9 cellular contexts compared by ENCODE assay signal in genomic region chr4:140523370-140523856, GRCh38. TPM values are rescaled to one million over a fixed set of nuclear protein-coding genes. Genes with fewer than 3 reads are reported as not detected.
DNase-seq lines count a peak whose midpoint lies in the region; ATAC-seq, FAIRE-seq and TF ChIP-seq lines count a peak whose summit lies in the region.
"Had no signal": no experiment of that assay in that cellular context is flagged by ENCODE, and none has a peak within 500 bp of the region (broad histone marks: within the 10 kb centered on the region; RNA-seq: fewer than 3 reads in every experiment).

No MANE protein-coding gene starts in this region.

- no peaks in the 10 kb centered on the region for H3K23me2 ChIP-seq in H1 (ENCODE audit: low read depth, low read length)

- H3K36me3 ChIP-seq in BE2C, result peaks cover 7% of the 10 kb centered on the region
- peaks cover 18% of the 10 kb centered on the region for H3K36me3 ChIP-seq in HUES64 (ENCODE audit: insufficient read depth, low read length)
- H3K36me3 ChIP-seq in H1 (ENCODE audit: control insufficient read depth in 2 of 4, insufficient read depth in 4 of 4, low read length in 3 of 4), result peaks cover 0 to 14% (median 5%) of the 10 kb centered on the region in 4 experiments; a peak in 3 of 8 replicates
- peaks cover 0 to 30% of the 10 kb centered on the region in 2 donors for H3K36me3 ChIP-seq in psoas muscle (ENCODE audit: insufficient read depth in 1 of 2, low read depth in 1 of 2)

- no peak overlapping the region for H4K8ac ChIP-seq in H1 (ENCODE audit: extremely low read depth, insufficient read depth, low read length)

- H3K4me3 ChIP-seq in BE2C (ENCODE audit: low read depth, low read length), result peak overlapping the region; percentile 53
- H3K4me3 ChIP-seq in HUES64 (ENCODE audit: low read length), result peak overlapping the region; percentile 33
- peak overlapping the region in 1 of 4 experiments; percentile 43; a peak in 2 of 8 replicates for H3K4me3 ChIP-seq in H1 (ENCODE audit: extremely low read depth in 1 of 4, insufficient read depth in 2 of 4, low read depth in 3 of 4, low read length in 4 of 4)
- peak overlapping the region; percentile 100 for H3K4me3 ChIP-seq in psoas muscle

- H4K20me1 ChIP-seq in H1 (replicated peaks in 1 of 2; ENCODE audit: control insufficient read depth in 1 of 2, insufficient read depth in 2 of 2, low read length in 2 of 2), result no peaks in the 10 kb centered on the region

- ATAC-seq in GM19463 (IDR thresholded peaks at IDR 0.05; ENCODE audit: unreplicated experiment), result peak; percentile 3
- ATAC-seq in psoas muscle, result peak in 1 of 4 donors; percentile 3
- ATAC-seq in HG02610 (IDR thresholded peaks at IDR 0.05; ENCODE audit: unreplicated experiment), result no peak

- CTCF ChIA-PET in H1 (lab: Charles Lee; ENCODE audit: partially characterized antibody), result interaction anchor here (0.7 to 1.2 kb wide), 12 partner anchors 13 to 326 kb away, joined by 3 to 5 read pairs (median 3); partner anchors contain the start of genes MGAT4D and SCOC

- DNase-seq in BE2C (no peak), H1 (ENCODE audit: low read depth in 1 of 2, low spot score in 2 of 2) (no peak), psoas muscle (no peak), NCI-H2029 (lab: John Stamatoyannopoulos, UW) (no peak), AG08395 (ENCODE audit: low spot score) (no peak)

- TF ChIP-seq CTCF in BE2C (IDR thresholded peaks at IDR 0.05; ENCODE audit: low read depth, low read length) (no peak), H1 (IDR thresholded peaks at IDR 0.05; ENCODE audit: control extremely low read depth in 1 of 3, insufficient read depth in 1 of 3, low read depth in 1 of 3, low read length in 3 of 3) (no peak), psoas muscle (IDR thresholded peaks at IDR 0.05) (no peak)

- no peak overlapping the region for H3K14ac ChIP-seq in H1 (ENCODE audit: insufficient read length)

- intact Hi-C loops in psoas muscle (cut with DNase I), result loop anchor here (5.0 to 10.0 kb wide), 3 partner anchors 149 to 329 kb away; partner anchors contain the start of gene SCOC (in 2 of the 2)

- H3K9me3 ChIP-seq in BE2C (no peaks in the 10 kb centered on the region), HUES64 (ENCODE audit: insufficient read depth, low read depth, low read length) (no peaks in the 10 kb centered on the region), H1 (ENCODE audit: insufficient read depth in 2 of 2, low read depth in 1 of 2, low read length in 1 of 2) (no peaks in the 10 kb centered on the region), psoas muscle (no peaks in the 10 kb centered on the region)

- H3K79me2 ChIP-seq in H1 (ENCODE audit: control insufficient read depth in 1 of 2, insufficient read depth in 2 of 2, low read length in 2 of 2), result peaks cover 0 to 14% of the 10 kb centered on the region in 2 experiments; a peak in 2 of 4 replicates

- H4K91ac ChIP-seq in H1 (replicated peaks; ENCODE audit: insufficient read length, low read length), result no peak overlapping the region

- peak overlapping the region; percentile 98 for H2AFZ ChIP-seq in H1 (ENCODE audit: low read length)

- 59% methylated on average over 6 of the region's 8 CpGs for WGBS in HUES64
- 34% methylated on average over 8 of the region's 8 CpGs; no CpG with 5 or more reads in 1 of the 2 experiments for WGBS in H1 (ENCODE audit: extremely low coverage in 1 of 2, insufficient coverage in 1 of 2, insufficient read length in 1 of 2, insufficient replicate concordance in 2 of 2, low coverage in 1 of 2, low lambda C conversion rate in 2 of 2, missing lambda C conversion rate in 1 of 2), 2 experiments
- WGBS in psoas muscle, 3 donors, result 10 to 15% (median 12%) methylated on average over 8 of the region's 8 CpGs

- TF ChIP-seq RAD21 in H1 (IDR thresholded peaks at IDR 0.05 in 1 of 2, conservative IDR thresholded peaks at IDR 0.05 in 1 of 2; ENCODE audit: low read depth in 2 of 2, low read length in 2 of 2), result no peak

- H2BK20ac ChIP-seq in H1 (ENCODE audit: low read length), result no peak overlapping the region

- H3K18ac ChIP-seq in H1 (ENCODE audit: extremely low read depth, low read length), result no peak overlapping the region

- H3K27ac ChIP-seq in HUES64 (ENCODE audit: low read depth, low read length) (no peak overlapping the region), H1 (ENCODE audit: low read depth, low read length) (no peak overlapping the region), psoas muscle (peak overlapping the region; percentile 92)

- H2BK5ac ChIP-seq in H1 (ENCODE audit: low read depth, low read length), result no peak overlapping the region

- H2BK120ac ChIP-seq in H1 (replicated peaks; ENCODE audit: low read depth, low read length), result no peak overlapping the region

- H2BK12ac ChIP-seq in H1 (ENCODE audit: low read depth, low read length), result no peak overlapping the region

- no peak for TF ChIP-seq EP300 in H1 (IDR thresholded peaks at IDR 0.05; ENCODE audit: borderline replicate concordance in 1 of 2, low read depth in 2 of 2, low read length in 2 of 2)

- no peak overlapping the region for H3K4ac ChIP-seq in H1 (replicated peaks; ENCODE audit: insufficient read length, low read depth, low read length)

- H3K56ac ChIP-seq in H1 (replicated peaks; ENCODE audit: insufficient read length, low read depth, low read length), result no peak overlapping the region

- no peak overlapping the region for H2AK5ac ChIP-seq in H1 (ENCODE audit: low read depth, low read length)

- H3K23ac ChIP-seq in H1 (ENCODE audit: insufficient read length), result no peak overlapping the region

- FAIRE-seq in H1 (lab: Jason Lieb, UNC), result no peak

- H3K9ac ChIP-seq in HUES64 (ENCODE audit: low read depth, low read length), result no peak overlapping the region
- no peak overlapping the region for H3K9ac ChIP-seq in H1 (replicated peaks in 1 of 4; ENCODE audit: extremely low read depth in 1 of 4, low read depth in 3 of 4, low read length in 3 of 4)

- no peak overlapping the region for H4K5ac ChIP-seq in H1 (ENCODE audit: insufficient read length, low read depth, low read length)

- no peaks in the 10 kb centered on the region; the same call in 1 of the 2 replicates for H3K79me1 ChIP-seq in H1 (ENCODE audit: low read depth, low read length)

- TF ChIP-seq POLR2A in H1 (IDR thresholded peaks at IDR 0.05; ENCODE audit: control extremely low read depth in 1 of 2, low read depth in 2 of 2, low read length in 2 of 2), result no peak

- H3K4me2 ChIP-seq in H1 (ENCODE audit: insufficient read depth in 1 of 2, low read depth in 2 of 2, low read length in 2 of 2), result peak overlapping the region; percentile 61 to 84

- POLR2A ChIA-PET in H1 (lab: Charles Lee; ENCODE audit: partially characterized antibody), result interaction anchor here (0.6 to 1.6 kb wide), 9 partner anchors 11 to 450 kb away, joined by 3 to 7 read pairs (median 3); partner anchors contain the start of gene SCOC

- H3K4me1 ChIP-seq in BE2C (no peaks in the 10 kb centered on the region), HUES64 (ENCODE audit: insufficient read depth, low read length) (peaks cover 7% of the 10 kb centered on the region; the same call in 1 of the 2 replicates), H1 (replicated peaks in 1 of 4; ENCODE audit: control insufficient read depth in 3 of 4, insufficient read depth in 4 of 4, low read length in 3 of 4) (no peaks in the 10 kb centered on the region; a peak in 1 of 7 replicates), psoas muscle (peaks cover 9% of the 10 kb centered on the region)

- no peak overlapping the region for H2BK15ac ChIP-seq in H1 (ENCODE audit: low read length)

- H3K27me3 ChIP-seq in BE2C (no peaks in the 10 kb centered on the region), HUES64 (ENCODE audit: insufficient read depth, low read length) (peaks cover 18% of the 10 kb centered on the region), H1 (replicated peaks in 1 of 4; ENCODE audit: control insufficient read depth in 3 of 4, extremely low read depth in 1 of 4, insufficient read depth in 3 of 4, low read length in 3 of 4) (peaks cover 0 to 2% (median 0%) of the 10 kb centered on the region in 4 experiments; a peak in 3 of 7 replicates), psoas muscle (ENCODE audit: insufficient read depth in 3 of 3, low read length in 2 of 3) (no peaks in the 10 kb centered on the region)

RNA-seq across cellular contexts. Expression of gene ELMOD2, which starts 0.6 kb away (rescaled TPM):
- polyA plus RNA-seq in BE2C (2012; ENCODE audit: insufficient read depth, insufficient read length, low read depth), result 9.3 TPM
- 20.1 TPM for polyA plus RNA-seq in HUES64 (2013, experiment 1 of 2)
- polyA plus RNA-seq in HUES64 (2013, experiment 2 of 2), result 23.4 TPM
- total RNA-seq in H1 (2021; fragmentation: NEBNext Ultra II Directional; extraction: Animal tissue kit (Norgen Biotek cat#: 25700)), result 26.2 and 27.9 TPM in 2 replicates
- polyA plus RNA-seq in H1 (2011; rRNA removed) (3.4 and 6.6 TPM in 2 replicates), psoas muscle (1 to 10 TPM; 3.1 to 7.6 (median 4.5) TPM)
- polyA plus RNA-seq in H1 (2011; cell fraction: cytosol; rRNA removed), result 7.1 TPM
- polyA plus RNA-seq in H1 (2011; cell fraction: nucleus; rRNA removed), result 3.3 TPM
- 7.0 to 14.4 TPM (median 7.9 TPM) in 4 replicates for polyA plus RNA-seq in H1 (2012, experiment 1 of 2)
- 0.79 TPM for polyA plus RNA-seq in H1 (2012, experiment 2 of 2)
- polyA plus RNA-seq in H1 (2013, experiment 1 of 2), result 25.3 TPM
- polyA plus RNA-seq in H1 (2013, experiment 2 of 2), result 27.0 TPM
- polyA minus RNA-seq in H1 (2011; rRNA and poly(A)+ RNA removed), result 7.6 and 11.8 TPM in 2 replicates
- 16.8 TPM for polyA minus RNA-seq in H1 (2011; cell fraction: cytosol; rRNA and poly(A)+ RNA removed)
- polyA minus RNA-seq in H1 (2011; cell fraction: nucleus; rRNA and poly(A)+ RNA removed), result 27.3 TPM
- total RNA-seq in psoas muscle, result 10 to 100 TPM in 1 of 4 donors, 1 to 10 TPM in 3; 6.9 to 10.0 (median 8.7) TPM

RNA-seq across cellular contexts. Expression of gene MGAT4D, which starts 25.3 kb away (rescaled TPM):
- polyA plus RNA-seq in BE2C (2012; ENCODE audit: insufficient read depth, insufficient read length, low read depth), result not detected
- not detected for polyA plus RNA-seq in HUES64 (2013, experiment 1 of 2)
- not detected for polyA plus RNA-seq in HUES64 (2013, experiment 2 of 2)
- not detected in 2 replicates for total RNA-seq in H1 (2021; fragmentation: NEBNext Ultra II Directional; extraction: Animal tissue kit (Norgen Biotek cat#: 25700))
- not detected in 2 replicates for polyA plus RNA-seq in H1 (2011; rRNA removed)
- polyA plus RNA-seq in H1 (2011; cell fraction: cytosol; rRNA removed), result not detected
- polyA plus RNA-seq in H1 (2011; cell fraction: nucleus; rRNA removed), result not detected
- polyA plus RNA-seq in H1 (2012, experiment 1 of 2), result not detected in 4 replicates
- polyA plus RNA-seq in H1 (2012, experiment 2 of 2), result not detected
- not detected for polyA plus RNA-seq in H1 (2013, experiment 1 of 2)
- polyA plus RNA-seq in H1 (2013, experiment 2 of 2), result not detected
- polyA minus RNA-seq in H1 (2011; rRNA and poly(A)+ RNA removed), result not detected in 2 replicates
- polyA minus RNA-seq in H1 (2011; cell fraction: cytosol; rRNA and poly(A)+ RNA removed), result not detected
- not detected for polyA minus RNA-seq in H1 (2011; cell fraction: nucleus; rRNA and poly(A)+ RNA removed)
- not detected for total RNA-seq in psoas muscle
- polyA plus RNA-seq in psoas muscle, result not detected
- total RNA-seq: renal cortical epithelial cell had no signal

RNA-seq across cellular contexts. Expression of gene UCP1, which starts 45.3 kb away (rescaled TPM):
- polyA plus RNA-seq in BE2C (2012; ENCODE audit: insufficient read depth, insufficient read length, low read depth), result not detected
- polyA plus RNA-seq in HUES64 (2013, experiment 1 of 2), result 0.15 TPM
- polyA plus RNA-seq in HUES64 (2013, experiment 2 of 2), result 0.25 TPM
- 0.20 and 0.29 TPM in 2 replicates for total RNA-seq in H1 (2021; fragmentation: NEBNext Ultra II Directional; extraction: Animal tissue kit (Norgen Biotek cat#: 25700))
- 0.22 and 0.44 TPM in 2 replicates for polyA plus RNA-seq in H1 (2011; rRNA removed)
- polyA plus RNA-seq in H1 (2011; cell fraction: cytosol; rRNA removed), result 0.32 TPM
- polyA plus RNA-seq in H1 (2011; cell fraction: nucleus; rRNA removed), result 0.31 TPM
- polyA plus RNA-seq in H1 (2012, experiment 1 of 2), result 0.20 to 0.65 TPM (median 0.46 TPM) in 4 replicates
- 0.20 TPM for polyA plus RNA-seq in H1 (2012, experiment 2 of 2)
- 0.18 TPM for polyA plus RNA-seq in H1 (2013, experiment 1 of 2)
- polyA plus RNA-seq in H1 (2013, experiment 2 of 2), result 0.07 TPM
- 0.19 and 0.63 TPM in 2 replicates for polyA minus RNA-seq in H1 (2011; rRNA and poly(A)+ RNA removed)
- polyA minus RNA-seq in H1 (2011; cell fraction: cytosol; rRNA and poly(A)+ RNA removed), result not detected
- not detected for polyA minus RNA-seq in H1 (2011; cell fraction: nucleus; rRNA and poly(A)+ RNA removed)
- total RNA-seq in psoas muscle, result not detected
- under 1 TPM in 1 of 3 donors, not detected in 2; 0.09 TPM for polyA plus RNA-seq in psoas muscle
- total RNA-seq: renal cortical epithelial cell had no signal
